1 cellular context compared by ENCODE assay signal in the genomic region with DNA sequence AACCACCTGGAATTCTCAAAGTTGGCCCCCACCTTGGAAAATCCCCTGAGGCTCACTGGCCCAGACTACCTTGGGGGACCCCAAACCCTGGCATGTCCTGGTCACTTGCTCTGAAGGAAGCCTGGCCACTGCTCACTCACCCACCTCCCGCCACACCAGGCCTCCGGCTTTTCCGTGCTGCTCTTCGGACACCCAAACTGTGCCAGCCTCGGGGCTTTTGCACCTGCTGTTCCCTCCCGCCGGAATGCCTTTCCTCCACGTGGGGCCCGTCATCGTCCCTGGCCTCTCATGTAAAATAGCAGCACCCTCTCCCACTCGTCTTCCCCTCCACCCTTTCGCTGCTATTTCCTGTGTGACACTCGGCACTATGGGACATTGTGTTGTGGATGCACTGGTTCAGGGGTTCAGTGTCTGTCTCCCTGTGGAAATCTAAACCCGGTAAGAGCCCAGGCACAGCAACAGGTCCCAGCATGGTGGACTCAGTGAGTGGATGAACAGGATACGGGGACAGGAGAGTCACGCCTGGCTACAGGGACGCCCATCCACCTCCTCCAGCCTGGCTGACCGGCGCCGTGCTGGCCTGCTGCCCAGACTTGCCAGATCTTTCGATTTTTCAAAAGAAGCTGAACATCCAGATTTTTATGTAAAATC.
TF ChIP-seq lines count a peak whose summit lies in the region.

No MANE protein-coding gene starts in this region.

TF ChIP-seq in endothelial cell of umbilical vein, 7 proteins besides CTCF, POLR2A, EP300 and RAD21:
- no peak for TF ChIP-seq JUN (IDR thresholded peaks at IDR 0.05; ENCODE audit: borderline replicate concordance, insufficient read depth, insufficient read length, low read depth)
- TF ChIP-seq FOS (IDR thresholded peaks at IDR 0.05; ENCODE audit: borderline replicate concordance, insufficient read depth, low read length) = no peak
- TF ChIP-seq POLR2AphosphoS5 (IDR thresholded peaks at IDR 0.05; ENCODE audit: insufficient read depth, low read depth, low read length) = no peak
- TF ChIP-seq GATA2 (IDR thresholded peaks at IDR 0.05; ENCODE audit: insufficient read depth, insufficient read length, low read depth, low read length) = no peak
- TF ChIP-seq MYC (IDR thresholded peaks at IDR 0.05; ENCODE audit: low read depth, low read length) = peak; percentile 12
